22 cellular contexts compared by ENCODE assay signal in the genomic region with DNA sequence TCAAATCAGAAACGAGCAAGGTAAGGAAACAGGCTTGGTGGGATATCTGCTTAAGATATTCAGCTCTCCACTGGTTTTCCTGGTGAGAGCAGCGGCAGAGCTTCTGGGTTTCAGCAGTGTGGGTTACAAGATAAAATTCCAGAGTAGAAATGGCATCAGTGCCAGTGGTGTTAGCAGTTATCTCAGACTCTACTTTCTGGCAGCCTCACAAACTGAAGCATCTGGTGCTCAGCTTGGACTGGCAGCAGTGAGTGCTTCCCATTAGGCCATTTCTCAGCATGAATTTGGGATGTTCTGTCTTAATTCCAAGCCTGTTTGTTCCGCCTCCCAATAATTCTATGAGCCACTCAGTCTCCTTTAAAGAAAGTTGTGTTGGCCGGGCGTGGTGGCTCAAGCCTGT. TPM values are rescaled to one million over a fixed set of nuclear protein-coding genes. Genes with fewer than 3 reads are reported as not detected.
DNase-seq lines count a peak whose midpoint lies in the region; ATAC-seq and TF ChIP-seq lines count a peak whose summit lies in the region.
"Had no signal": no experiment of that assay in that cellular context is flagged by ENCODE, and none has a peak within 500 bp of the region (broad histone marks: within the 10 kb centered on the region; RNA-seq: fewer than 3 reads in every experiment).

No MANE protein-coding gene starts in this region.

- H3K27ac ChIP-seq in RWPE2 (ENCODE audit: poor library complexity, severe bottlenecking) (peak overlapping the region; percentile 90), foreskin keratinocyte (peak overlapping the region; percentile 77), temporal lobe (ENCODE audit: low read depth, low read length) (peak overlapping the region; percentile 9)

- H3K4me3 ChIP-seq in RWPE2 (ENCODE audit: severe bottlenecking) = no peak overlapping the region
- H3K4me3 ChIP-seq: ascending aorta, Peyer's patch, sigmoid colon had no signal

- DNase-seq in activated naive CD4-positive, alpha-beta T cell treated with anti-CD3 and anti-CD28 coated beads, Interleukin-2, amount 10 ng/mL, durations not matched to agents 7 days and 5 days = no peak
- no peak for DNase-seq in RWPE2 (ENCODE audit: low spot score)
- DNase-seq in foreskin keratinocyte = no peak
- DNase-seq in NCI-H510A treated with DMSO at 0.1 percent for 48 hours (lab: John Stamatoyannopoulos, UW) = no peak
- DNase-seq: activated CD4-positive, CD25-positive, alpha-beta regulatory T cell; activated T-cell treated with anti-CD3 and anti-CD28 coated beads, Interleukin-2, amount 50 U/mL, for 1 hour; DMS79; HCEC 1CT; mammary epithelial cell; NCI-H187; NCI-H526 treated with DMSO at 0.1 percent for 48 hours; Peyer's patch; sigmoid colon; stimulated activated CD4-positive, alpha-beta T cell treated with anti-CD3 and anti-CD28 coated beads, Interleukin-4, amount 100 ng/mL, for 4 hours; stimulated activated naive B cell treated with anti-CD40 and anti-IgM and Interleukin-4, amounts not matched to agents 10 μg/mL and 1 μg/mL and 100 μg/mL, for 72 hours had no signal

- H3K4me1 Mint-ChIP-seq in activated naive CD4-positive, alpha-beta T cell treated with anti-CD3 and anti-CD28 coated beads, Interleukin-2, amount 50 U/mL, for 24 hours = peaks cover 79% of the 10 kb centered on the region
- H3K4me1 Mint-ChIP-seq in activated naive CD4-positive, alpha-beta T cell treated with anti-CD3 and anti-CD28 coated beads, Interleukin-2, amount 10 ng/mL, durations not matched to agents 7 days and 5 days = peaks cover 78% of the 10 kb centered on the region

- ATAC-seq in RWPE2 (ENCODE audit: low read depth) (no peak), foreskin keratinocyte (no peak), HG03439 (IDR thresholded peaks at IDR 0.05; ENCODE audit: unreplicated experiment) (no peak), HG03280 (IDR thresholded peaks at IDR 0.05; ENCODE audit: unreplicated experiment) (no peak)
- ATAC-seq: stimulated activated naive B cell treated with anti-CD40 and anti-IgM and Interleukin-4, amounts not matched to agents 10 μg/mL and 1 μg/mL and 100 μg/mL, for 72 hours had no signal

- CTCF ChIA-PET in activated naive CD4-positive, alpha-beta T cell treated with anti-CD3 and anti-CD28 coated beads, Interleukin-2, amount 10 ng/mL, durations not matched to agents 7 days and 5 days (lab: Charles Lee) = interaction anchor here (1.8 to 3.4 kb wide), 2 partner anchors 13 to 44 kb away, joined by 4 to 19 read pairs; no protein-coding TSS in a partner anchor

- H3K4me3 Mint-ChIP-seq in activated naive CD4-positive, alpha-beta T cell treated with anti-CD3 and anti-CD28 coated beads, Interleukin-2, amount 50 U/mL, for 24 hours = peak overlapping the region; percentile 81
- H3K4me3 Mint-ChIP-seq in activated naive CD4-positive, alpha-beta T cell treated with anti-CD3 and anti-CD28 coated beads, Interleukin-2, amount 10 ng/mL, durations not matched to agents 7 days and 5 days = no peak overlapping the region
- H3K4me3 Mint-ChIP-seq: stimulated activated naive B cell treated with anti-CD40 and anti-IgM and Interleukin-4, amounts not matched to agents 10 μg/mL and 1 μg/mL and 100 μg/mL, for 72 hours had no signal

- H3K36me3 Mint-ChIP-seq in activated naive CD4-positive, alpha-beta T cell treated with anti-CD3 and anti-CD28 coated beads, Interleukin-2, amount 50 U/mL, for 24 hours = peaks cover 50% of the 10 kb centered on the region
- peaks cover 71% of the 10 kb centered on the region for H3K36me3 Mint-ChIP-seq in activated naive CD4-positive, alpha-beta T cell treated with anti-CD3 and anti-CD28 coated beads, Interleukin-2, amount 10 ng/mL, durations not matched to agents 7 days and 5 days

- no peaks in the 10 kb centered on the region for H3K9me3 Mint-ChIP-seq in activated naive CD4-positive, alpha-beta T cell treated with anti-CD3 and anti-CD28 coated beads, Interleukin-2, amount 50 U/mL, for 24 hours
- H3K9me3 Mint-ChIP-seq in activated naive CD4-positive, alpha-beta T cell treated with anti-CD3 and anti-CD28 coated beads, Interleukin-2, amount 10 ng/mL, durations not matched to agents 7 days and 5 days = no peaks in the 10 kb centered on the region
- H3K9me3 Mint-ChIP-seq: stimulated activated naive B cell treated with anti-CD40 and anti-IgM and Interleukin-4, amounts not matched to agents 10 μg/mL and 1 μg/mL and 100 μg/mL, for 72 hours; T-helper 1 cell treated with Interleukin-12 subunit alpha and Interleukin-12 subunit beta and Interleukin-4 antibody, amounts not matched to agents 30 μg/mL and 1 μg/mL, for 36 hours had no signal

- TF ChIP-seq CTCF in RWPE2 (IDR thresholded peaks at IDR 0.05; ENCODE audit: poor library complexity, severe bottlenecking) = no peak
- TF ChIP-seq CTCF in foreskin keratinocyte (conservative IDR thresholded peaks at IDR 0.05) = no peak

- H3K36me3 ChIP-seq in RWPE2 (ENCODE audit: low read depth) = peaks cover 97% of the 10 kb centered on the region

- peaks cover 39% of the 10 kb centered on the region for H3K4me1 ChIP-seq in RWPE2 (ENCODE audit: insufficient read depth, poor library complexity, severe bottlenecking)
- H3K4me1 ChIP-seq in foreskin keratinocyte = peaks cover 32% of the 10 kb centered on the region

- no peaks in the 10 kb centered on the region for H3K9me3 ChIP-seq in RWPE2 (ENCODE audit: severe bottlenecking)
- H3K9me3 ChIP-seq: ascending aorta, Peyer's patch, sigmoid colon had no signal

- H3K27me3 ChIP-seq in RWPE2 (ENCODE audit: insufficient read depth, poor library complexity, severe bottlenecking) (no peaks in the 10 kb centered on the region), foreskin keratinocyte (no peaks in the 10 kb centered on the region)
- H3K27me3 ChIP-seq: ascending aorta, Peyer's patch, sigmoid colon had no signal

- H3K27me3 Mint-ChIP-seq in activated naive CD4-positive, alpha-beta T cell treated with anti-CD3 and anti-CD28 coated beads, Interleukin-2, amount 50 U/mL, for 24 hours = no peaks in the 10 kb centered on the region
- no peaks in the 10 kb centered on the region for H3K27me3 Mint-ChIP-seq in activated naive CD4-positive, alpha-beta T cell treated with anti-CD3 and anti-CD28 coated beads, Interleukin-2, amount 10 ng/mL, durations not matched to agents 7 days and 5 days
- H3K27me3 Mint-ChIP-seq: stimulated activated naive B cell treated with anti-CD40 and anti-IgM and Interleukin-4, amounts not matched to agents 10 μg/mL and 1 μg/mL and 100 μg/mL, for 72 hours had no signal

- peak overlapping the region; percentile 97 for H3K27ac Mint-ChIP-seq in activated naive CD4-positive, alpha-beta T cell treated with anti-CD3 and anti-CD28 coated beads, Interleukin-2, amount 50 U/mL, for 24 hours
- no peak overlapping the region for H3K27ac Mint-ChIP-seq in activated naive CD4-positive, alpha-beta T cell treated with anti-CD3 and anti-CD28 coated beads, Interleukin-2, amount 10 ng/mL, durations not matched to agents 7 days and 5 days

RNA-seq across cellular contexts. Expression of a gene that starts 6.9 kb away (rescaled TPM):
- total RNA-seq in foreskin keratinocyte (45.0 and 55.8 TPM in 2 replicates), temporal lobe (1.7 TPM)
- polyA plus RNA-seq in foreskin keratinocyte = 55.4 and 65.9 TPM in 2 replicates
- total RNA-seq: ascending aorta had no signal

RNA-seq across cellular contexts. Expression of a gene that starts 7.4 kb away (rescaled TPM):
- 168 and 181 TPM in 2 replicates for total RNA-seq in foreskin keratinocyte
- polyA plus RNA-seq in foreskin keratinocyte = 277 and 291 TPM in 2 replicates
- 17.5 TPM for total RNA-seq in temporal lobe

RNA-seq across cellular contexts. Expression of a gene that starts 29.9 kb away (rescaled TPM):
- total RNA-seq in foreskin keratinocyte (0.14 and 0.27 TPM in 2 replicates), temporal lobe (10.6 TPM)
- 0.10 and 0.12 TPM in 2 replicates for polyA plus RNA-seq in foreskin keratinocyte
- total RNA-seq: fibroblast of villous mesenchyme had no signal

Comparison
In these comparisons a context has a peak if more than half of its experiments do, and no peak if none do; other contexts are left out.
1. H3K27ac ChIP-seq: peak in every context shown above with its lines; median percentile 90 in RWPE2; 77 in foreskin keratinocyte; 9 in temporal lobe.
2. RNA of a gene that starts 6.9 kb away (total RNA-seq): 45.0 to 55.8 TPM in foreskin keratinocyte; 1.7 TPM in temporal lobe (single experiment); every median in the first group is over 10 times any median in the second.